8 cellular contexts compared by ENCODE assay signal in genomic region chr17:40803617-40804082, GRCh38. TPM values are rescaled to one million over a fixed set of nuclear protein-coding genes. Genes with fewer than 3 reads are reported as not detected.
A peak's percentile ranks its signal among the peaks of the same experiment; 100 is the strongest.
DNase-seq lines count a peak whose midpoint lies in the region; ATAC-seq and TF ChIP-seq lines count a peak whose summit lies in the region.

No MANE protein-coding gene starts in this region.

- in situ Hi-C loops in GM13977 (cut with MboI; ENCODE audit: low pct_unique_long_range_greater_than_20kb, low sequenced_read_pairs, unreplicated experiment), result no loop called here

- DNase-seq in GM13977 (ENCODE audit: low spot score) (peak; percentile 66), NCI-H146 treated with DMSO at 0.1 percent for 48 hours (lab: John Stamatoyannopoulos, UW; ENCODE audit: unreplicated experiment) (peak; percentile 78), SW480 (ENCODE audit: low spot score) (peak; percentile 75), cardiac septum (ENCODE audit: low spot score) (peak; percentile 79), putamen (ENCODE audit: low spot score) (peak; percentile 11)
- peak; percentile 71 for DNase-seq in activated naive CD8-positive, alpha-beta T cell treated with anti-CD3 and anti-CD28 coated beads for 36 hours

- H3K4me3 Mint-ChIP-seq in activated naive CD8-positive, alpha-beta T cell treated with anti-CD3 and anti-CD28 coated beads for 36 hours, result no peak overlapping the region

- ATAC-seq in HG02763 (IDR thresholded peaks at IDR 0.05; ENCODE audit: unreplicated experiment) (no peak), HG03139 (IDR thresholded peaks at IDR 0.05; ENCODE audit: unreplicated experiment) (no peak)

- H3K4me1 Mint-ChIP-seq in activated naive CD8-positive, alpha-beta T cell treated with anti-CD3 and anti-CD28 coated beads for 36 hours, result peaks cover 2% of the 10 kb centered on the region

- H3K27ac Mint-ChIP-seq in activated naive CD8-positive, alpha-beta T cell treated with anti-CD3 and anti-CD28 coated beads for 36 hours, result no peak overlapping the region

- peak; percentile 88 for TF ChIP-seq CTCF in GM13977 (IDR thresholded peaks at IDR 0.05; ENCODE audit: extremely low read depth, insufficient read depth, missing control alignments)

- H3K27me3 Mint-ChIP-seq in activated naive CD8-positive, alpha-beta T cell treated with anti-CD3 and anti-CD28 coated beads for 36 hours, result peaks cover 44% of the 10 kb centered on the region

- intact Hi-C loops in cardiac septum (cut with DNase I), result loop anchor here (5.0 to 10.0 kb wide), 2 partner anchors 521 to 859 kb away; no protein-coding TSS in a partner anchor

- H3K36me3 Mint-ChIP-seq in activated naive CD8-positive, alpha-beta T cell treated with anti-CD3 and anti-CD28 coated beads for 36 hours, result no peaks in the 10 kb centered on the region

- no peaks in the 10 kb centered on the region for H3K9me3 Mint-ChIP-seq in activated naive CD8-positive, alpha-beta T cell treated with anti-CD3 and anti-CD28 coated beads for 36 hours

RNA-seq across cellular contexts. Expression of gene KRT28, which starts 3.9 kb away (rescaled TPM):
- not detected for total RNA-seq in activated naive CD8-positive, alpha-beta T cell treated with anti-CD3 and anti-CD28 coated beads for 36 hours
- not detected for total RNA-seq in cardiac septum

RNA-seq across cellular contexts. Expression of gene KRT10, which starts 18.8 kb away (rescaled TPM):
- 10 to 100 TPM; 41.9 to 48.6 TPM for total RNA-seq in activated naive CD8-positive, alpha-beta T cell treated with anti-CD3 and anti-CD28 coated beads for 36 hours
- 45.2 TPM for total RNA-seq in cardiac septum

RNA-seq across cellular contexts. Expression of gene KRT27, which starts 21.3 kb away (rescaled TPM):
- not detected for total RNA-seq in activated naive CD8-positive, alpha-beta T cell treated with anti-CD3 and anti-CD28 coated beads for 36 hours
- not detected for total RNA-seq in cardiac septum

RNA-seq across cellular contexts. Expression of gene KRT26, which starts 31.6 kb away (rescaled TPM):
- total RNA-seq in activated naive CD8-positive, alpha-beta T cell treated with anti-CD3 and anti-CD28 coated beads for 36 hours, result not detected
- total RNA-seq in cardiac septum, result not detected

RNA-seq across cellular contexts. Expression of gene KRT25, which starts 48.5 kb away (rescaled TPM):
- total RNA-seq in activated naive CD8-positive, alpha-beta T cell treated with anti-CD3 and anti-CD28 coated beads for 36 hours, result not detected
- not detected for total RNA-seq in cardiac septum

Comparison
In these comparisons a context has a peak if more than half of its experiments do, and no peak if none do; other contexts are left out.
1. DNase-seq: peak in every context shown above with its lines; median percentile 79 in cardiac septum; 78 in NCI-H146 treated with DMSO at 0.1 percent for 48 hours; 75 in SW480; 71 in activated naive CD8-positive, alpha-beta T cell treated with anti-CD3 and anti-CD28 coated beads for 36 hours; 66 in GM13977; 11 in putamen.